In the genomic region with DNA sequence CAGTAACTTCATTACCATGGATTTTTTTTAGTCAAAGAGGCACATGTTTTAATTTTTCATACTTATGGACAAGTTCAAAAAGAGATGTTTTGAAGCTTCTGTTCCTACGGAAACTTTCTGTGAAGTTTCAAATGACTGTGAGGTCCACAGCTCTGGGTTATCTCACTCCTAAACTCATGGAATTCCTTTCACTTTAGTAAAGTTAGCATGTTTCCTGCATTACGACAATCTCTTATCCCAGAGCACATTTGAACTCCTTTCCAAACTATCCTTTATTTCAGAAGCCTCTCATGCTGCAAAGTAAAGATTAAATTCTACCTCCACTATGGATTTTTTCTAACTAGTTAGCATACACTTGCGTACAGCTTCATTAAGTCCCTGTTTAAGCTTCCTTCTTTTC, we compare ENCODE assay signal across 18 cellular contexts. TPM values are rescaled to one million over a fixed set of nuclear protein-coding genes. Genes with fewer than 3 reads are reported as not detected.
DNase-seq lines count a peak whose midpoint lies in the region; ATAC-seq and TF ChIP-seq lines count a peak whose summit lies in the region.
"Had no signal": no experiment of that assay in that cellular context is flagged by ENCODE, and none has a peak within 500 bp of the region (broad histone marks: within the 10 kb centered on the region; RNA-seq: fewer than 3 reads in every experiment).

No MANE protein-coding gene starts in this region.

- DNase-seq in Right ventricle myocardium superior (no peak), Right ventricle myocardium inferior (ENCODE audit: missing footprints) (no peak), dedifferentiated amniotic fluid mesenchymal stem cell (ENCODE audit: extremely low spot score) (peak; percentile 76), lung microvascular endothelial cell (ENCODE audit: low read depth in 2 of 2) (peak; percentile 45 to 52), uterus (no peak), NOMO-1 treated with dmso at 0.1 percent for 144 hours (lab: John Stamatoyannopoulos, UW; ENCODE audit: unreplicated experiment) (no peak)
- DNase-seq in activated CD4-positive, alpha-beta T cell treated with anti-CD3 and anti-CD28 coated beads, Interleukin-2, amount 10 ng/mL, durations not matched to agents 7 days and 5 days: no peak
- DNase-seq: activated T-cell treated with anti-CD3 and anti-CD28 coated beads, Interleukin-2, amount 50 U/mL, for 48 hours; CD8-positive, alpha-beta memory T cell; HCEC 1CT; mucosa of descending colon; MV-4-11; NCI-H2171 treated with DMSO at 0.1 percent for 48 hours; NK-92 treated with Interleukin-12 subunit alpha and Interleukin-12 subunit beta, amount 100 ng/mL, for 24 hours; pancreas; stomach had no signal

- no peak for TF ChIP-seq POLR2A in uterus (IDR thresholded peaks at IDR 0.05)

- POLR2A ChIA-PET in activated CD4-positive, alpha-beta T cell treated with anti-CD3 and anti-CD28 coated beads, Interleukin-2, amount 10 ng/mL, durations not matched to agents 7 days and 5 days (lab: Charles Lee): interaction anchor here (0.6 kb wide), 1 partner anchor 290 kb away, joined by 3 read pairs; no protein-coding TSS in a partner anchor

- peak; percentile 38 for ATAC-seq in Right ventricle myocardium superior (ENCODE audit: poor library complexity)
- ATAC-seq in Right ventricle myocardium inferior: no peak
- no peak for ATAC-seq in GM21515 (IDR thresholded peaks at IDR 0.05; ENCODE audit: unreplicated experiment)
- ATAC-seq: mucosa of descending colon had no signal

- no peak overlapping the region for H3K27ac Mint-ChIP-seq in activated CD4-positive, alpha-beta T cell treated with anti-CD3 and anti-CD28 coated beads, Interleukin-2, amount 10 ng/mL, durations not matched to agents 7 days and 5 days

- peaks cover 6% of the 10 kb centered on the region for H3K9me3 Mint-ChIP-seq in activated CD4-positive, alpha-beta T cell treated with anti-CD3 and anti-CD28 coated beads, Interleukin-2, amount 10 ng/mL, durations not matched to agents 7 days and 5 days
- H3K9me3 Mint-ChIP-seq: CD8-positive, alpha-beta memory T cell had no signal

- no peak overlapping the region for H3K4me3 Mint-ChIP-seq in activated CD4-positive, alpha-beta T cell treated with anti-CD3 and anti-CD28 coated beads, Interleukin-2, amount 10 ng/mL, durations not matched to agents 7 days and 5 days
- H3K4me3 Mint-ChIP-seq: CD8-positive, alpha-beta memory T cell had no signal

- peaks cover 0 to 5% of the 10 kb centered on the region in 2 donors for H3K4me1 ChIP-seq in uterus

- peaks cover 2% of the 10 kb centered on the region for H3K4me1 Mint-ChIP-seq in activated CD4-positive, alpha-beta T cell treated with anti-CD3 and anti-CD28 coated beads, Interleukin-2, amount 10 ng/mL, durations not matched to agents 7 days and 5 days

- peak overlapping the region; percentile 69 for H3K27ac ChIP-seq in uterus
- H3K27ac ChIP-seq: 22Rv1 had no signal

- H3K27me3 ChIP-seq in uterus: no peaks in the 10 kb centered on the region
- H3K27me3 ChIP-seq: pancreas, stomach had no signal

- H3K4me3 ChIP-seq in uterus: no peak overlapping the region
- H3K4me3 ChIP-seq: mucosa of descending colon, pancreas, stomach had no signal

- no peak for TF ChIP-seq CTCF in uterus (IDR thresholded peaks at IDR 0.05)

- no peaks in the 10 kb centered on the region for H3K36me3 Mint-ChIP-seq in activated CD4-positive, alpha-beta T cell treated with anti-CD3 and anti-CD28 coated beads, Interleukin-2, amount 10 ng/mL, durations not matched to agents 7 days and 5 days (ENCODE audit: low read depth)
- H3K36me3 Mint-ChIP-seq: CD8-positive, alpha-beta memory T cell had no signal

- no peaks in the 10 kb centered on the region for H3K9me3 ChIP-seq in uterus
- H3K9me3 ChIP-seq: mucosa of descending colon, pancreas, stomach had no signal

- CTCF ChIA-PET in activated CD4-positive, alpha-beta T cell treated with anti-CD3 and anti-CD28 coated beads, Interleukin-2, amount 10 ng/mL, durations not matched to agents 7 days and 5 days (lab: Charles Lee): interaction anchor here (1.2 to 1.7 kb wide), 3 partner anchors 10 to 149 kb away, joined by 3 to 5 read pairs (median 4); no protein-coding TSS in a partner anchor

- intact Hi-C loops in Right ventricle myocardium superior (cut with DNase I): no loop called here
- intact Hi-C loops in Right ventricle myocardium inferior (cut with DNase I): no loop called here
- intact Hi-C loops in uterus (cut with DNase I; ENCODE audit: low total_unique reads): no loop called here

- peaks cover 5% of the 10 kb centered on the region for H3K27me3 Mint-ChIP-seq in activated CD4-positive, alpha-beta T cell treated with anti-CD3 and anti-CD28 coated beads, Interleukin-2, amount 10 ng/mL, durations not matched to agents 7 days and 5 days

- no peaks in the 10 kb centered on the region for H3K36me3 ChIP-seq in uterus
- H3K36me3 ChIP-seq: pancreas, stomach had no signal

RNA-seq across cellular contexts. Expression of a gene that starts 15.3 kb away (rescaled TPM):
- total RNA-seq in Right ventricle myocardium superior (115 TPM), Right ventricle myocardium inferior (121 TPM), lung microvascular endothelial cell (226 and 317 TPM in 2 replicates), uterus (100 to 1,000 TPM in 2 of 4 donors, 10 to 100 TPM in 2; 55.0 to 935 (median 92.6) TPM)
- total RNA-seq in activated CD4-positive, alpha-beta T cell treated with anti-CD3 and anti-CD28 coated beads, Interleukin-2, amount 10 ng/mL, durations not matched to agents 7 days and 5 days: 100 to 1,000 TPM; 360 to 444 TPM

Comparison
In these comparisons a context has a peak if more than half of its experiments do, and no peak if none do; other contexts are left out.
1. DNase-seq: peak in dedifferentiated amniotic fluid mesenchymal stem cell (single experiment) and lung microvascular endothelial cell (2 of 2); none in Right ventricle myocardium superior (single experiment), Right ventricle myocardium inferior (single experiment), uterus (0 of 2), NOMO-1 treated with dmso at 0.1 percent for 144 hours (single experiment) and activated CD4-positive, alpha-beta T cell treated with anti-CD3 and anti-CD28 coated beads, Interleukin-2, amount 10 ng/mL, durations not matched to agents 7 days and 5 days (single experiment).